ENCODE assay signal across 13 cellular contexts in the genomic region with DNA sequence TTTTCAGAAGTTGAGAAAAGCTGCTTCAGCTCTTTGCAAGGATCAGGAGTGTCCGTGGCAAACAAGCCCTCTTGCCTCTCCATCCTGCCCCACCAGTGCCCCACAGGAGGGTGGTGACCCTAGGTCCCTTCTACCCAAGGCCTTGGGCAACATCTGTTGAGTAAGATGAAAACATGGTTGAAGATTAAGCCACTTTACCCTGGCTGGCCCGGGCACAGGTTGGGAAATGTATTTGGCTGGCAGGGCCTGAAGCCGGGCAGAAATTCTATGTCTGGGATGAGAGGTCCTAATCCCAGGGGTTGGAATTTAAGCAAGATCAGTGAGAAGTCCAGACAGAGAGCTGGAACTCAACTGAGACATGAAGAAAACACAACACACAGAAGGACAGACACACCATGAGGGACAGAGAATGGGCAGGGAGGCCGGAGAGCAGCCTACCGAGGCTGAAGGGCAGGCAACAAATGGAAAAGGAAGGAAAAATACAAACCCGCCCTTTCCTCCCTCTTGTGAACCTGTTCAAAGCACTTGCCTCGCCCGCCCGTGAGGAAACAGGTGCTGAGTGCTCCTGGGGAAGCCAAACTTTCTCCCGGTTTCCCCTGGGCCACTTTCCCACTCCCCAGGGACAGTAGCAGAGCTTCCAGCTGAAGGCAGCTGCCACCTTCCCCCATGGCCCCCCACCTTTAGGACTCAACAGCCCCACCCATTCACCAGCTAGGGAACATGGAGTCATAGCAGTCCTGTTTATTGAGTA.
DNase-seq lines count a peak whose midpoint lies in the region; ATAC-seq and TF ChIP-seq lines count a peak whose summit lies in the region.
"Had no signal": no experiment of that assay in that cellular context is flagged by ENCODE, and none has a peak within 500 bp of the region (broad histone marks: within the 10 kb centered on the region; RNA-seq: fewer than 3 reads in every experiment).

No MANE protein-coding gene starts in this region.

- H3K36me3 ChIP-seq in heart right ventricle = peaks cover 0 to 52% (median 36%) of the 10 kb centered on the region in 9 donors
- peaks cover 0 to 5% of the 10 kb centered on the region in 2 donors for H3K36me3 ChIP-seq in prostate gland
- H3K36me3 ChIP-seq in vagina = no peaks in the 10 kb centered on the region
- H3K36me3 ChIP-seq: neutrophil, WERI-Rb-1 had no signal

- H3K9me3 ChIP-seq in heart right ventricle = no peaks in the 10 kb centered on the region
- no peaks in the 10 kb centered on the region for H3K9me3 ChIP-seq in prostate gland
- H3K9me3 ChIP-seq in vagina = no peaks in the 10 kb centered on the region
- H3K9me3 ChIP-seq: neutrophil had no signal

- no peak for TF ChIP-seq CTCF in heart right ventricle (IDR thresholded peaks at IDR 0.05)
- TF ChIP-seq CTCF in prostate gland (IDR thresholded peaks at IDR 0.05) = no peak
- TF ChIP-seq CTCF in vagina (IDR thresholded peaks at IDR 0.05) = no peak

- H3K27me3 ChIP-seq in heart right ventricle (no peaks in the 10 kb centered on the region), prostate gland (replicated peaks; ENCODE audit: insufficient read depth) (no peaks in the 10 kb centered on the region), vagina (no peaks in the 10 kb centered on the region)

- ATAC-seq in heart right ventricle = peak in 1 of 8 donors; percentile 1
- ATAC-seq: CD8-positive, alpha-beta T cell had no signal

- no peak for TF ChIP-seq POLR2A in prostate gland (IDR thresholded peaks at IDR 0.05)
- no peak for TF ChIP-seq POLR2A in vagina (IDR thresholded peaks at IDR 0.05)

- 46 to 48% methylated on average over 10 of the region's 10 CpGs for WGBS in heart right ventricle, 2 donors
- WGBS in prostate gland = 65% methylated on average over 10 of the region's 10 CpGs

- peaks cover 72 to 100% (median 100%) of the 10 kb centered on the region in 9 donors for H3K4me1 ChIP-seq in heart right ventricle
- H3K4me1 ChIP-seq in prostate gland (replicated peaks) = peaks cover 31% of the 10 kb centered on the region
- peaks cover 100% of the 10 kb centered on the region for H3K4me1 ChIP-seq in vagina

- H3K4me3 ChIP-seq in heart right ventricle (no peak overlapping the region), prostate gland (no peak overlapping the region), vagina (no peak overlapping the region)

- DNase-seq in NCI-H345 (lab: John Stamatoyannopoulos, UW) = peak; percentile 21
- no peak for DNase-seq in NCI-H345 treated with DMSO at 0.1 percent for 48 hours (lab: John Stamatoyannopoulos, UW; ENCODE audit: unreplicated experiment)
- DNase-seq in heart right ventricle = no peak
- DNase-seq in prostate gland (ENCODE audit: low spot score) = no peak
- no peak for DNase-seq in vagina (ENCODE audit: extremely low spot score in 2 of 2)
- DNase-seq in MV-4-11 (lab: John Stamatoyannopoulos, UW) = no peak
- no peak for DNase-seq in effector CD8-positive, alpha-beta T cell (lab: John Stamatoyannopoulos, UW)
- DNase-seq in activated CD8-positive, alpha-beta memory T cell treated with anti-CD3 and anti-CD28 coated beads, Interleukin-2, amount 50 U/mL, for 4 hours = no peak
- DNase-seq: activated CD8-positive, alpha-beta memory T cell treated with anti-CD3 and anti-CD28 coated beads, Interleukin-2, amount 50 U/mL, for 48 hours; CD8-positive, alpha-beta T cell; NCI-H446; WERI-Rb-1 had no signal

- H3K27ac ChIP-seq in heart right ventricle = peak overlapping the region; percentile 36 to 99 (median 94)
- H3K27ac ChIP-seq in prostate gland = peak overlapping the region; percentile 91 to 92
- peak overlapping the region; percentile 91 for H3K27ac ChIP-seq in vagina
- H3K27ac ChIP-seq: neutrophil, WERI-Rb-1 had no signal

- intact Hi-C loops in heart right ventricle (cut with DNase I) (no loop called here), prostate gland (cut with DNase I) (no loop called here), vagina (cut with DNase I) (no loop called here)
